16 cellular contexts compared by ENCODE assay signal in the genomic region with DNA sequence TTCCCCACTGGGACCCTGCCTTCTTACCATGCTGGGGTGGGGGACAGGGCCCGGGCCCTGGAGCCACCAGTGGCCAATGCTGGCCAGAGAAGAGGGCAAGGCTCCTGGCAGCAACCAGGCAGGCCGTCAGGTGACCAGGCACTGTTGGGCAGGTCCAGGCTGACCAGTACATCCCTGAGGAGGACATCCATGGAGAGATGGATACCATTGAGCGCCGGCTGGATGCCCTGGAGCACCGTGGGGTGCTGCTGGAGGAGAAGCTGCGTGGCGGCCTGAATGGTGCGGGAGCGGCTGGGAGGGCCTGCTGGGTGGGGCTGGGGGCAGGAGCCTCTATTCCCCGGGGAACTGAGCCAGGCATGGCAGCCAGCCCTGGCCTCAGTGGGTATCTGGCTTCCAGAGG. TPM values are rescaled to one million over a fixed set of nuclear protein-coding genes. Genes with fewer than 3 reads are reported as not detected.
A peak's percentile ranks its signal among the peaks of the same experiment; 100 is the strongest.
DNase-seq lines count a peak whose midpoint lies in the region; ATAC-seq and TF ChIP-seq lines count a peak whose summit lies in the region.
"Had no signal": no experiment of that assay in that cellular context is flagged by ENCODE, and none has a peak within 500 bp of the region (broad histone marks: within the 10 kb centered on the region; RNA-seq: fewer than 3 reads in every experiment).

No MANE protein-coding gene starts in this region.

- H3K4me1 ChIP-seq in HEK293 (ENCODE audit: control insufficient read depth, insufficient read depth, low read length) = peaks cover 6% of the 10 kb centered on the region
- peaks cover 5 to 12% of the 10 kb centered on the region in 2 experiments for H3K4me1 ChIP-seq in trophoblast cell (ENCODE audit: control insufficient read depth in 1 of 2, insufficient read depth in 2 of 2, low read length in 2 of 2)
- peaks cover 11 to 17% (median 15%) of the 10 kb centered on the region in 4 donors for H3K4me1 ChIP-seq in transverse colon
- H3K4me1 ChIP-seq in ovary (ENCODE audit: insufficient read depth) = peaks cover 11% of the 10 kb centered on the region

- no peak for ATAC-seq in GM21576 (IDR thresholded peaks at IDR 0.05; ENCODE audit: unreplicated experiment)
- ATAC-seq: GM23338 had no signal

- H3K4me2 ChIP-seq in trophoblast cell (ENCODE audit: low read length) = no peak overlapping the region
- H3K4me2 ChIP-seq: GM23338, KMS-11 had no signal

- no peaks in the 10 kb centered on the region for H3K79me2 ChIP-seq in trophoblast cell (ENCODE audit: control insufficient read depth, insufficient read depth, low read length, poor library complexity)

- H3K4me3 ChIP-seq in HEK293 (ENCODE audit: low read depth, low read length) = no peak overlapping the region
- no peak overlapping the region for H3K4me3 ChIP-seq in trophoblast cell (ENCODE audit: low read depth, low read length)
- no peak overlapping the region for H3K4me3 ChIP-seq in transverse colon
- no peak overlapping the region for H3K4me3 ChIP-seq in foreskin fibroblast (ENCODE audit: low read depth in 1 of 2, low read length in 2 of 2)
- no peak overlapping the region for H3K4me3 ChIP-seq in ovary
- H3K4me3 ChIP-seq: GM23338 had no signal

- no peak for TF ChIP-seq CTCF in HEK293 (tag by site-specific recombination; IDR thresholded peaks at IDR 0.05)
- no peak for TF ChIP-seq CTCF in transverse colon (IDR thresholded peaks at IDR 0.05)
- TF ChIP-seq CTCF in foreskin fibroblast (IDR thresholded peaks at IDR 0.05; ENCODE audit: low read depth, low read length) = no peak
- TF ChIP-seq CTCF in ovary (IDR thresholded peaks at IDR 0.05) = no peak

- H3K36me3 ChIP-seq in HEK293 (ENCODE audit: control insufficient read depth in 2 of 2, insufficient read depth in 1 of 2, low read length in 2 of 2) = peaks cover 8 to 78% of the 10 kb centered on the region in 2 experiments; a peak in 2 of 3 replicates
- H3K36me3 ChIP-seq in trophoblast cell (ENCODE audit: control insufficient read depth in 1 of 2, insufficient read depth in 2 of 2, low read length in 2 of 2) = peaks cover 76 to 77% of the 10 kb centered on the region in 2 experiments
- H3K36me3 ChIP-seq in transverse colon = peaks cover 0 to 5% (median 4%) of the 10 kb centered on the region in 4 donors
- no peaks in the 10 kb centered on the region for H3K36me3 ChIP-seq in ovary

- H3K79me1 ChIP-seq in trophoblast cell (ENCODE audit: low read length) = peaks cover 2% of the 10 kb centered on the region

- no peak overlapping the region for H2BK5ac ChIP-seq in trophoblast cell (ENCODE audit: low read depth, low read length, poor library complexity)

- TF ChIP-seq POLR2A in transverse colon (IDR thresholded peaks at IDR 0.05) = no peak
- TF ChIP-seq POLR2A in ovary (IDR thresholded peaks at IDR 0.05) = no peak

- no peak overlapping the region for H4K8ac ChIP-seq in trophoblast cell (ENCODE audit: low read depth, low read length)

- no peak overlapping the region for H2BK12ac ChIP-seq in trophoblast cell (ENCODE audit: low read length)

- H3K27ac ChIP-seq in HEK293 (ENCODE audit: extremely low read depth, low read depth, low read length) (no peak overlapping the region), epithelial cell of prostate (peak overlapping the region; percentile 46), trophoblast cell (ENCODE audit: low read depth, low read length) (no peak overlapping the region), transverse colon (peak overlapping the region in 3 of 4 donors; percentile 74 to 88 (median 75)), ovary (no peak overlapping the region)
- H3K27ac ChIP-seq: KMS-11 had no signal

- no peak overlapping the region for H3K23ac ChIP-seq in trophoblast cell (ENCODE audit: low read length)

- no peak overlapping the region for H4K12ac ChIP-seq in trophoblast cell (ENCODE audit: low read depth, low read length)

- POLR2A ChIA-PET in HEK293 (lab: Yijun Ruan, JAX) = interaction anchor here (0.7 to 2.3 kb wide), 6 partner anchors 9 to 115 kb away, joined by 3 to 11 read pairs (median 3); partner anchors contain the start of genes C22orf23, MICALL1 and POLR2F

- no peak overlapping the region for H3K14ac ChIP-seq in trophoblast cell (ENCODE audit: low read length)

- H4K91ac ChIP-seq in trophoblast cell (ENCODE audit: low read depth, low read length) = no peak overlapping the region

- CTCF ChIA-PET in HEK293 (lab: Yijun Ruan, JAX) = interaction anchor here (0.6 to 3.8 kb wide), 7 partner anchors 26 to 519 kb away, joined by 3 to 25 read pairs (median 9); partner anchors contain the start of gene MICALL1

- DNase-seq in epithelial cell of prostate (ENCODE audit: low read depth, low spot score) (no peak), trophoblast cell (no peak), transverse colon (no peak), foreskin fibroblast (no peak), ovary (no peak)
- DNase-seq: AML-193; CD4-positive, alpha-beta T cell; MM.1S; NCI-H1694 treated with DMSO at 0.1 percent for 48 hours; NK-92 treated with Interleukin-12 subunit alpha and Interleukin-12 subunit beta, amount 100 ng/mL, for 24 hours had no signal

- no CpG with 5 or more reads among the region's 10 CpGs for WGBS in trophoblast cell (ENCODE audit: extremely low coverage, insufficient coverage, insufficient read length)
- WGBS in transverse colon (ENCODE audit: low coverage in 1 of 2), 2 donors = 81% methylated on average over 2 of the region's 10 CpGs; no CpG with 5 or more reads in 1 of the 2 donors
- 83 to 96% (median 88%) methylated on average over 10 of the region's 10 CpGs for WGBS in ovary, 3 donors

- no peak overlapping the region for H2BK120ac ChIP-seq in trophoblast cell (ENCODE audit: insufficient read depth, low read length, poor library complexity)

- TF ChIP-seq EP300 in transverse colon (IDR thresholded peaks at IDR 0.05; ENCODE audit: low read depth) (no peak), ovary (IDR thresholded peaks at IDR 0.05) (no peak)

- H2AFZ ChIP-seq in trophoblast cell (ENCODE audit: insufficient read depth, low read length, poor library complexity) = no peak overlapping the region
- H2AFZ ChIP-seq: GM23338 had no signal

- no peak overlapping the region for H3K4ac ChIP-seq in trophoblast cell (ENCODE audit: low read depth, low read length)

- H3K27me3 ChIP-seq in trophoblast cell (ENCODE audit: insufficient read depth, low read length) (no peaks in the 10 kb centered on the region), transverse colon (no peaks in the 10 kb centered on the region), ovary (no peaks in the 10 kb centered on the region)

- intact Hi-C loops in transverse colon (cut with DNase I; ENCODE audit: low total_unique reads) = loop anchor here (2.0 to 10.0 kb wide), 3 partner anchors 26 to 118 kb away; partner anchors contain the start of gene MICALL1
- intact Hi-C loops in ovary (cut with DNase I) = loop anchor here in 2 of 4 donors (5.0 to 10.0 kb wide), 3 partner anchors 35 to 118 kb away; no protein-coding TSS in a partner anchor

- H2AK5ac ChIP-seq in trophoblast cell (ENCODE audit: low read length) = no peak overlapping the region

- in situ Hi-C loops in transverse colon (cut with MboI; ENCODE audit: low pct_ligation_motif_present in 1 of 4, low pct_unique_long_range_greater_than_20kb in 1 of 4, low sequenced_read_pairs in 3 of 4) = no loop called here

- H3K9ac ChIP-seq in trophoblast cell (ENCODE audit: low read length) = peak overlapping the region; percentile 19
- H3K9ac ChIP-seq: KMS-11 had no signal

- H3K18ac ChIP-seq in trophoblast cell (ENCODE audit: low read length) = no peak overlapping the region

- no peaks in the 10 kb centered on the region for H3K9me3 ChIP-seq in HEK293 (ENCODE audit: control insufficient read depth, insufficient read depth, low read depth, low read length)
- H3K9me3 ChIP-seq in trophoblast cell (ENCODE audit: insufficient read depth, low read depth, low read length) = peaks cover 3% of the 10 kb centered on the region
- no peaks in the 10 kb centered on the region for H3K9me3 ChIP-seq in transverse colon
- H3K9me3 ChIP-seq in ovary = no peaks in the 10 kb centered on the region

TF ChIP-seq in HEK293, 187 proteins besides CTCF, POLR2A, EP300 and RAD21:
- TF ChIP-seq KLF1 (tag by site-specific recombination; IDR thresholded peaks at IDR 0.05) = peak; percentile 8; the same call in 1 of the 2 replicates
- TF ChIP-seq ZBTB1 (tag by site-specific recombination; IDR thresholded peaks at IDR 0.05) = no peak
TF ChIP-seq in HEK293: peak in this region for 1.

RNA-seq across cellular contexts. Expression of gene C22orf23, which starts 21.0 kb away (rescaled TPM):
- polyA plus RNA-seq in trophoblast cell (2013) = 0.12 and 0.18 TPM in 2 replicates
- total RNA-seq in transverse colon = not detected
- 1 to 10 TPM in 3 of 7 donors, under 1 TPM in 4; 0.28 to 2.6 (median 0.77) TPM for total RNA-seq in ovary
- polyA plus RNA-seq in ovary = under 1 TPM; 0.41 to 0.87 TPM
- total RNA-seq: CD4-positive, alpha-beta T cell; G401 had no signal
- polyA plus RNA-seq: GM23338 had no signal

RNA-seq across cellular contexts. Expression of gene POLR2F, which starts 21.1 kb away (rescaled TPM):
- polyA plus RNA-seq in trophoblast cell (2013) = 140 and 147 TPM in 2 replicates
- total RNA-seq in transverse colon (10 to 100 TPM in 3 of 4 donors, 1 to 10 TPM in 1; 7.6 to 65.5 (median 32.6) TPM), ovary (10 to 100 TPM; 54.8 to 87.9 (median 65.2) TPM)
- 100 to 1,000 TPM in 1 of 2 donors, 10 to 100 TPM in 1; 40.3 to 101 TPM for polyA plus RNA-seq in ovary

RNA-seq across cellular contexts. Expression of gene MICALL1, which starts 26.3 kb away (rescaled TPM):
- 103 and 108 TPM in 2 replicates for polyA plus RNA-seq in trophoblast cell (2013)
- total RNA-seq in transverse colon (10 to 100 TPM; 26.8 to 87.2 (median 37.3) TPM), ovary (10 to 100 TPM in 6 of 7 donors, 1 to 10 TPM in 1; 6.2 to 30.0 (median 23.3) TPM)
- 1 to 10 TPM; 7.9 to 9.0 TPM for polyA plus RNA-seq in ovary

RNA-seq across cellular contexts. Expression of gene SOX10, which starts 52.0 kb away (rescaled TPM):
- polyA plus RNA-seq in trophoblast cell (2013) = 0.10 and 0.15 TPM in 2 replicates
- 1 to 10 TPM; 1.2 to 4.9 (median 3.5) TPM for total RNA-seq in transverse colon
- total RNA-seq in ovary = 1 to 10 TPM in 3 of 7 donors, under 1 TPM in 2, not detected in 2; 0.11 to 3.2 (median 1.3) TPM
- 1 to 10 TPM in 1 of 2 donors, under 1 TPM in 1; 0.61 to 1.9 TPM for polyA plus RNA-seq in ovary
- total RNA-seq: A673; CD4-positive, alpha-beta T cell; G401 had no signal

Comparison
In these comparisons a context has a peak if more than half of its experiments do, and no peak if none do; other contexts are left out.
1. H3K27ac ChIP-seq: peak in epithelial cell of prostate (single experiment) and transverse colon (3 of 4); none in HEK293 (single experiment), trophoblast cell (single experiment) and ovary (0 of 2).